In genomic region chr15:47402829-47403228, GRCh38 we compare ENCODE assay signal across 33 cellular contexts.
"Had no signal": no experiment of that assay in that cellular context is flagged by ENCODE, and none has a peak within 500 bp of the region (broad histone marks: within the 10 kb centered on the region; RNA-seq: fewer than 3 reads in every experiment).

No MANE protein-coding gene starts in this region.

- H3K4me3 ChIP-seq: adrenal gland, body of pancreas, cardiac muscle cell, coronary artery, dorsolateral prefrontal cortex, esophagus squamous epithelium, gastrocnemius medialis had no signal

- H3K4me1 Mint-ChIP-seq: activated CD4-positive, alpha-beta T cell treated with anti-CD3 and anti-CD28 coated beads for 36 hours; activated CD4-positive, alpha-beta T cell treated with anti-CD3 and anti-CD28 coated beads, Interleukin-2, amount 10 ng/mL, durations not matched to agents 24 days and 14 days; activated CD8-positive, alpha-beta memory T cell treated with anti-CD3 and anti-CD28 coated beads, Interleukin-2, amount 10 ng/mL, durations not matched to agents 7 days and 5 days; activated naive CD4-positive, alpha-beta T cell treated with anti-CD3 and anti-CD28 coated beads, Interleukin-2, amount 50 U/mL, for 24 hours; activated naive CD8-positive, alpha-beta T cell treated with anti-CD3 and anti-CD28 coated beads for 36 hours; activated naive CD8-positive, alpha-beta T cell treated with anti-CD3 and anti-CD28 coated beads, Interleukin-2, amount 50 U/mL, for 24 hours had no signal

- DNase-seq: activated CD4-positive, alpha-beta memory T cell treated with anti-CD3 and anti-CD28 coated beads for 36 hours; activated CD4-positive, alpha-beta T cell treated with anti-CD3 and anti-CD28 coated beads for 36 hours; activated CD4-positive, alpha-beta T cell treated with anti-CD3 and anti-CD28 coated beads, Interleukin-2, amount 10 ng/mL, durations not matched to agents 24 days and 14 days; activated CD4-positive, CD25-positive, alpha-beta regulatory T cell; activated CD4-positive, CD25-positive, alpha-beta regulatory T cell treated with anti-CD3 and anti-CD28 coated beads, Interleukin-2, amount 50 U/mL, for 72 hours; activated CD8-positive, alpha-beta memory T cell treated with anti-CD3 and anti-CD28 coated beads, Interleukin-2, amount 10 ng/mL, durations not matched to agents 7 days and 5 days; activated CD8-positive, alpha-beta memory T cell treated with anti-CD3 and anti-CD28 coated beads, Interleukin-2, amount 50 U/mL, for 4 hours; activated CD8-positive, alpha-beta T cell treated with anti-CD3 and anti-CD28 coated beads, Interleukin-2, amount 10 ng/mL, durations not matched to agents 7 days and 5 days; activated effector memory CD4-positive, alpha-beta T cell treated with anti-CD3 and anti-CD28 coated beads, Interleukin-2, amount 50 U/mL, for 16 hours; activated naive CD4-positive, alpha-beta T cell treated with anti-CD3 and anti-CD28 coated beads for 36 hours; activated naive CD8-positive, alpha-beta T cell treated with anti-CD3 and anti-CD28 coated beads for 36 hours; activated naive CD8-positive, alpha-beta T cell treated with anti-CD3 and anti-CD28 coated beads, Interleukin-2, amount 50 U/mL, for 24 hours; activated T-cell treated with anti-CD3 and anti-CD28 coated beads, Interleukin-2, amount 50 U/mL, for 1 hour; activated T-cell treated with anti-CD3 and anti-CD28 coated beads, Interleukin-2, amount 50 U/mL, for 48 hours; adrenal gland; amygdala; aorta; body of pancreas; central memory CD4-positive, alpha-beta T cell; cerebellar nuclear complex; dorsolateral prefrontal cortex; effector memory CD4-positive, alpha-beta T cell; endodermal cell; erythroblast; esophagus squamous epithelium; gastrocnemius medialis; T-helper 2 cell had no signal

- H3K36me3 Mint-ChIP-seq: activated CD4-positive, alpha-beta memory T cell treated with anti-CD3 and anti-CD28 coated beads for 36 hours; activated CD8-positive, alpha-beta memory T cell treated with anti-CD3 and anti-CD28 coated beads, Interleukin-2, amount 10 ng/mL, durations not matched to agents 7 days and 5 days; activated naive CD4-positive, alpha-beta T cell treated with anti-CD3 and anti-CD28 coated beads, Interleukin-2, amount 50 U/mL, for 24 hours; activated naive CD8-positive, alpha-beta T cell treated with anti-CD3 and anti-CD28 coated beads for 36 hours had no signal

- H3K4me3 Mint-ChIP-seq: activated CD4-positive, alpha-beta memory T cell treated with anti-CD3 and anti-CD28 coated beads for 36 hours; activated CD4-positive, alpha-beta T cell treated with anti-CD3 and anti-CD28 coated beads for 36 hours; activated CD4-positive, alpha-beta T cell treated with anti-CD3 and anti-CD28 coated beads, Interleukin-2, amount 10 ng/mL, durations not matched to agents 24 days and 14 days; activated CD8-positive, alpha-beta memory T cell treated with anti-CD3 and anti-CD28 coated beads, Interleukin-2, amount 10 ng/mL, durations not matched to agents 7 days and 5 days; activated CD8-positive, alpha-beta T cell treated with anti-CD3 and anti-CD28 coated beads, Interleukin-2, amount 10 ng/mL, durations not matched to agents 7 days and 5 days; activated naive CD4-positive, alpha-beta T cell treated with anti-CD3 and anti-CD28 coated beads for 36 hours; activated naive CD4-positive, alpha-beta T cell treated with anti-CD3 and anti-CD28 coated beads, Interleukin-2, amount 50 U/mL, for 24 hours; activated naive CD8-positive, alpha-beta T cell treated with anti-CD3 and anti-CD28 coated beads for 36 hours; activated naive CD8-positive, alpha-beta T cell treated with anti-CD3 and anti-CD28 coated beads, Interleukin-2, amount 50 U/mL, for 24 hours; activated T-helper 1 cell treated with anti-CD3 and anti-CD28 coated beads, Interleukin-12 subunit alpha, Interleukin-12 subunit beta, Interleukin-2, Interleukin-4 antibody, amounts not matched to agents 30 ng/mL and 10 ng/mL and 1 ng/mL, durations not matched to agents 14 hours and 24 hours and 36 hours; dendritic cell treated with granulocyte-macrophage colony-stimulating factor and Interleukin-4, amounts not matched to agents 40 ng/mL and 50 ng/mL, for 4 days; endodermal cell had no signal

- H3K27ac Mint-ChIP-seq: activated CD4-positive, alpha-beta memory T cell treated with anti-CD3 and anti-CD28 coated beads for 36 hours; activated CD4-positive, alpha-beta T cell treated with anti-CD3 and anti-CD28 coated beads for 36 hours; activated CD4-positive, alpha-beta T cell treated with anti-CD3 and anti-CD28 coated beads, Interleukin-2, amount 10 ng/mL, durations not matched to agents 24 days and 14 days; activated CD8-positive, alpha-beta memory T cell treated with anti-CD3 and anti-CD28 coated beads, Interleukin-2, amount 10 ng/mL, durations not matched to agents 7 days and 5 days; activated CD8-positive, alpha-beta T cell treated with anti-CD3 and anti-CD28 coated beads, Interleukin-2, amount 10 ng/mL, durations not matched to agents 7 days and 5 days; activated naive CD4-positive, alpha-beta T cell treated with anti-CD3 and anti-CD28 coated beads for 36 hours; activated naive CD4-positive, alpha-beta T cell treated with anti-CD3 and anti-CD28 coated beads, Interleukin-2, amount 50 U/mL, for 24 hours; activated naive CD8-positive, alpha-beta T cell treated with anti-CD3 and anti-CD28 coated beads for 36 hours; activated naive CD8-positive, alpha-beta T cell treated with anti-CD3 and anti-CD28 coated beads, Interleukin-2, amount 50 U/mL, for 24 hours; activated T-helper 1 cell treated with anti-CD3 and anti-CD28 coated beads, Interleukin-12 subunit alpha, Interleukin-12 subunit beta, Interleukin-2, Interleukin-4 antibody, amounts not matched to agents 30 ng/mL and 10 ng/mL and 1 ng/mL, durations not matched to agents 14 hours and 24 hours and 36 hours; activated T-helper 2 cell treated with anti-CD3 and anti-CD28 coated beads, Interferon-gamma antibody, Interleukin-2, Interleukin-4, amounts not matched to agents 10 μg/mL and 5 μg/mL and 100 μg/mL, durations not matched to agents 14 hours and 24 hours and 36 hours; dendritic cell treated with granulocyte-macrophage colony-stimulating factor and Interleukin-4, amounts not matched to agents 40 ng/mL and 50 ng/mL, for 4 days; endodermal cell had no signal

- H3K27me3 Mint-ChIP-seq: activated CD4-positive, alpha-beta memory T cell treated with anti-CD3 and anti-CD28 coated beads for 36 hours; activated CD4-positive, alpha-beta T cell treated with anti-CD3 and anti-CD28 coated beads, Interleukin-2, amount 10 ng/mL, durations not matched to agents 24 days and 14 days; activated CD8-positive, alpha-beta memory T cell treated with anti-CD3 and anti-CD28 coated beads, Interleukin-2, amount 10 ng/mL, durations not matched to agents 7 days and 5 days; activated naive CD4-positive, alpha-beta T cell treated with anti-CD3 and anti-CD28 coated beads, Interleukin-2, amount 50 U/mL, for 24 hours; activated naive CD8-positive, alpha-beta T cell treated with anti-CD3 and anti-CD28 coated beads for 36 hours; activated naive CD8-positive, alpha-beta T cell treated with anti-CD3 and anti-CD28 coated beads, Interleukin-2, amount 50 U/mL, for 24 hours; dendritic cell treated with granulocyte-macrophage colony-stimulating factor and Interleukin-4, amounts not matched to agents 40 ng/mL and 50 ng/mL, for 4 days had no signal

- H3K9me3 Mint-ChIP-seq: activated CD4-positive, alpha-beta memory T cell treated with anti-CD3 and anti-CD28 coated beads for 36 hours; activated CD4-positive, alpha-beta T cell treated with anti-CD3 and anti-CD28 coated beads, Interleukin-2, amount 10 ng/mL, durations not matched to agents 24 days and 14 days; activated naive CD4-positive, alpha-beta T cell treated with anti-CD3 and anti-CD28 coated beads, Interleukin-2, amount 50 U/mL, for 24 hours; activated naive CD8-positive, alpha-beta T cell treated with anti-CD3 and anti-CD28 coated beads for 36 hours; activated naive CD8-positive, alpha-beta T cell treated with anti-CD3 and anti-CD28 coated beads, Interleukin-2, amount 50 U/mL, for 24 hours; activated T-helper 2 cell treated with anti-CD3 and anti-CD28 coated beads, Interferon-gamma antibody, Interleukin-2, Interleukin-4, amounts not matched to agents 10 μg/mL and 5 μg/mL and 100 μg/mL, durations not matched to agents 14 hours and 24 hours and 36 hours; dendritic cell treated with granulocyte-macrophage colony-stimulating factor and Interleukin-4, amounts not matched to agents 40 ng/mL and 50 ng/mL, for 4 days; endodermal cell had no signal
